Comparison of ENCODE assay signal across 2 cellular contexts in the genomic region with DNA sequence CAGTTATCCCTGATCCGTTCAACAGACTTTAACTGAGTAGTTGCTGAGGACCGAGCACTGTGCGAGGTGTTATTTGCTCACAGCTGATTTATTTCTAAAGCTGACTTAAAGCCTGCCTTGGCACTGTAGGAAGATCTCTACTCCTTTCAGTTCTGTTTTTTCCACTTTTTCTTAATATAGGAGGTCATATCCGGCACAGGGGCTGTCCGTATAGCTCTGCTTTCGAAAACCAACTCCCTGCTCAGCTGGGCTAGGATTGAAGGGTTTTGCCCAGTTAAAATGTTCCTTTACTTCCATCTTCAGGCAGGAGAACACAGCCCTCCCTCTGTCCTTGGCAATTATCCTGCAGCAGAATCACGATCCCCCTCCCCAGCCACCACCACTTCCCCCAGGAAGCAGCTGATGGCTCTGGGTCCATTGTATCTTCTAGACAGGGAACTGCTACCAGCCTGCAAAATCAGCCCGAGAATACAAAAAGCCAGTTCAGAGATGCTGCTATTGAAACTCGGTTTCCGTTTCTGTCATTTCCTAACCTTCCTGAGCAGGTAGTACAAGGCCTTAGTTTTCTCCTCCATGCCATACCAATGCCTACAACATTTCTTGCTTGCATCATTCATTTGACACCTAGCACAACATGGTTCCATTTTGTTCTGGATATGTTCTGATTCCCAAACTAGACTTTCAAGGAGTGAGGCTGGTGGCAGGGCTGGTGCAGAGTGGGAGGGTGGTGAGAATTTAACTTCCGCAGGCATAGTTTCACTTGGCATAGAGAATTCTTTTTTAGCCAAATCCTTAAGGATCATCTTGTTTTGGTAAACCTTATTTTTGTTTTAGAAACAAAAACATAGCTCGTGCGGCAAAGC.
TF ChIP-seq lines count a peak whose summit lies in the region.

No MANE protein-coding gene starts in this region.

TF ChIP-seq in GM23338, 12 proteins besides CTCF, POLR2A, EP300 and RAD21 (continues in another document):
- no peak for TF ChIP-seq POLR2AphosphoS5 (IDR thresholded peaks at IDR 0.05; ENCODE audit: low read depth)
- TF ChIP-seq EZH2 (IDR thresholded peaks at IDR 0.05; ENCODE audit: low read depth, unreplicated experiment), result no peak
- TF ChIP-seq, protein P1, sequence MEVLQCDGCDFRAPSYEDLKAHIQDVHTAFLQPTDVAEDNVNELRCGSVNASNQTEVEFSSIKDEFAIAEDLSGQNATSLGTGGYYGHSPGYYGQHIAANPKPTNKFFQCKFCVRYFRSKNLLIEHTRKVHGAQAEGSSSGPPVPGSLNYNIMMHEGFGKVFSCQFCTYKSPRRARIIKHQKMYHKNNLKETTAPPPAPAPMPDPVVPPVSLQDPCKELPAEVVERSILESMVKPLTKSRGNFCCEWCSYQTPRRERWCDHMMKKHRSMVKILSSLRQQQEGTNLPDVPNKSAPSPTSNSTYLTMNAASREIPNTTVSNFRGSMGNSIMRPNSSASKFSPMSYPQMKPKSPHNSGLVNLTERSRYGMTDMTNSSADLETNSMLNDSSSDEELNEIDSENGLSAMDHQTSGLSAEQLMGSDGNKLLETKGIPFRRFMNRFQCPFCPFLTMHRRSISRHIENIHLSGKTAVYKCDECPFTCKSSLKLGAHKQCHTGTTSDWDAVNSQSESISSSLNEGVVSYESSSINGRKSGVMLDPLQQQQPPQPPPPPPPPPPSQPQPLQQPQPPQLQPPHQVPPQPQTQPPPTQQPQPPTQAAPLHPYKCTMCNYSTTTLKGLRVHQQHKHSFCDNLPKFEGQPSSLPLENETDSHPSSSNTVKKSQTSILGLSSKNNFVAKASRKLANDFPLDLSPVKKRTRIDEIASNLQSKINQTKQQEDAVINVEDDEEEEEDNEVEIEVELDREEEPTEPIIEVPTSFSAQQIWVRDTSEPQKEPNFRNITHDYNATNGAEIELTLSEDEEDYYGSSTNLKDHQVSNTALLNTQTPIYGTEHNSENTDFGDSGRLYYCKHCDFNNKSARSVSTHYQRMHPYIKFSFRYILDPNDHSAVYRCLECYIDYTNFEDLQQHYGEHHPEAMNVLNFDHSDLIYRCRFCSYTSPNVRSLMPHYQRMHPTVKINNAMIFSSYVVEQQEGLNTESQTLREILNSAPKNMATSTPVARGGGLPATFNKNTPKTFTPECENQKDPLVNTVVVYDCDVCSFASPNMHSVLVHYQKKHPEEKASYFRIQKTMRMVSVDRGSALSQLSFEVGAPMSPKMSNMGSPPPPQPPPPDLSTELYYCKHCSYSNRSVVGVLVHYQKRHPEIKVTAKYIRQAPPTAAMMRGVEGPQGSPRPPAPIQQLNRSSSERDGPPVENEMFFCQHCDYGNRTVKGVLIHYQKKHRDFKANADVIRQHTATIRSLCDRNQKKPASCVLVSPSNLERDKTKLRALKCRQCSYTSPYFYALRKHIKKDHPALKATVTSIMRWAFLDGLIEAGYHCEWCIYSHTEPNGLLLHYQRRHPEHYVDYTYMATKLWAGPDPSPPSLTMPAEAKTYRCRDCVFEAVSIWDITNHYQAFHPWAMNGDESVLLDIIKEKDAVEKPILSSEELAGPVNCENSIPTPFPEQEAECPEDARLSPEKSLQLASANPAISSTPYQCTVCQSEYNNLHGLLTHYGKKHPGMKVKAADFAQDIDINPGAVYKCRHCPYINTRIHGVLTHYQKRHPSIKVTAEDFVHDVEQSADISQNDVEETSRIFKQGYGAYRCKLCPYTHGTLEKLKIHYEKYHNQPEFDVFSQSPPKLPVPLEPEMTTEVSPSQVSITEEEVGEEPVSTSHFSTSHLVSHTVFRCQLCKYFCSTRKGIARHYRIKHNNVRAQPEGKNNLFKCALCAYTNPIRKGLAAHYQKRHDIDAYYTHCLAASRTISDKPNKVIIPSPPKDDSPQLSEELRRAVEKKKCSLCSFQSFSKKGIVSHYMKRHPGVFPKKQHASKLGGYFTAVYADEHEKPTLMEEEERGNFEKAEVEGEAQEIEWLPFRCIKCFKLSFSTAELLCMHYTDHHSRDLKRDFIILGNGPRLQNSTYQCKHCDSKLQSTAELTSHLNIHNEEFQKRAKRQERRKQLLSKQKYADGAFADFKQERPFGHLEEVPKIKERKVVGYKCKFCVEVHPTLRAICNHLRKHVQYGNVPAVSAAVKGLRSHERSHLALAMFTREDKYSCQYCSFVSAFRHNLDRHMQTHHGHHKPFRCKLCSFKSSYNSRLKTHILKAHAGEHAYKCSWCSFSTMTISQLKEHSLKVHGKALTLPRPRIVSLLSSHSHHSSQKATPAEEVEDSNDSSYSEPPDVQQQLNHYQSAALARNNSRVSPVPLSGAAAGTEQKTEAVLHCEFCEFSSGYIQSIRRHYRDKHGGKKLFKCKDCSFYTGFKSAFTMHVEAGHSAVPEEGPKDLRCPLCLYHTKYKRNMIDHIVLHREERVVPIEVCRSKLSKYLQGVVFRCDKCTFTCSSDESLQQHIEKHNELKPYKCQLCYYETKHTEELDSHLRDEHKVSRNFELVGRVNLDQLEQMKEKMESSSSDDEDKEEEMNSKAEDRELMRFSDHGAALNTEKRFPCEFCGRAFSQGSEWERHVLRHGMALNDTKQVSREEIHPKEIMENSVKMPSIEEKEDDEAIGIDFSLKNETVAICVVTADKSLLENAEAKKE (CRISPR knock-in tag; IDR thresholded peaks at IDR 0.05), result no peak
- no peak for TF ChIP-seq JUNB (IDR thresholded peaks at IDR 0.05; ENCODE audit: unreplicated experiment)
- TF ChIP-seq, protein P2, sequence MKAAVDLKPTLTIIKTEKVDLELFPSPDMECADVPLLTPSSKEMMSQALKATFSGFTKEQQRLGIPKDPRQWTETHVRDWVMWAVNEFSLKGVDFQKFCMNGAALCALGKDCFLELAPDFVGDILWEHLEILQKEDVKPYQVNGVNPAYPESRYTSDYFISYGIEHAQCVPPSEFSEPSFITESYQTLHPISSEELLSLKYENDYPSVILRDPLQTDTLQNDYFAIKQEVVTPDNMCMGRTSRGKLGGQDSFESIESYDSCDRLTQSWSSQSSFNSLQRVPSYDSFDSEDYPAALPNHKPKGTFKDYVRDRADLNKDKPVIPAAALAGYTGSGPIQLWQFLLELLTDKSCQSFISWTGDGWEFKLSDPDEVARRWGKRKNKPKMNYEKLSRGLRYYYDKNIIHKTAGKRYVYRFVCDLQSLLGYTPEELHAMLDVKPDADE (IDR thresholded peaks at IDR 0.05), result no peak
- TF ChIP-seq ZNF331 (CRISPR knock-in tag; IDR thresholded peaks at IDR 0.05; ENCODE audit: low read depth), result no peak
- no peak for TF ChIP-seq CREB1 (CRISPR knock-in tag; IDR thresholded peaks at IDR 0.05; ENCODE audit: low read depth)
- no peak for TF ChIP-seq EZH2phosphoT487 (IDR thresholded peaks at IDR 0.05; ENCODE audit: unreplicated experiment)
- TF ChIP-seq ZNF114 (CRISPR knock-in tag; IDR thresholded peaks at IDR 0.05), result no peak
- no peak for TF ChIP-seq STAT1 (IDR thresholded peaks at IDR 0.05; ENCODE audit: unreplicated experiment)

TF ChIP-seq in H1, 55 proteins besides CTCF, POLR2A, EP300 and RAD21:
- no peak for TF ChIP-seq ATF3 (IDR thresholded peaks at IDR 0.05; ENCODE audit: insufficient read depth, low read depth, low read length)
- TF ChIP-seq, protein P3, sequence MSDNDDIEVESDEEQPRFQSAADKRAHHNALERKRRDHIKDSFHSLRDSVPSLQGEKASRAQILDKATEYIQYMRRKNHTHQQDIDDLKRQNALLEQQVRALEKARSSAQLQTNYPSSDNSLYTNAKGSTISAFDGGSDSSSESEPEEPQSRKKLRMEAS (IDR thresholded peaks at IDR 0.05), result no peak
- TF ChIP-seq TEAD4 (IDR thresholded peaks at IDR 0.05; ENCODE audit: low read depth, low read length), result no peak
- no peak for TF ChIP-seq RNF2 (IDR thresholded peaks at IDR 0.05; ENCODE audit: borderline replicate concordance, low read depth, low read length, missing control alignments, poor library complexity, severe bottlenecking)
- no peak for TF ChIP-seq SP1 (IDR thresholded peaks at IDR 0.05; ENCODE audit: low read depth, low read length)
- no peak for TF ChIP-seq FOSL1 (IDR thresholded peaks at IDR 0.05; ENCODE audit: insufficient read depth, low read depth, low read length)
- TF ChIP-seq TBP (IDR thresholded peaks at IDR 0.05; ENCODE audit: low read depth, low read length), result no peak
- TF ChIP-seq KDM4A (IDR thresholded peaks at IDR 0.05; ENCODE audit: low read depth, low read length, severe bottlenecking), result no peak
- no peak for TF ChIP-seq SAP30 (IDR thresholded peaks at IDR 0.05; ENCODE audit: insufficient read depth, insufficient replicate concordance, low read length)
- TF ChIP-seq HDAC6 (IDR thresholded peaks at IDR 0.05; ENCODE audit: low read depth, low read length), result no peak
